ENCODE assay signal across 9 cellular contexts in the genomic region with DNA sequence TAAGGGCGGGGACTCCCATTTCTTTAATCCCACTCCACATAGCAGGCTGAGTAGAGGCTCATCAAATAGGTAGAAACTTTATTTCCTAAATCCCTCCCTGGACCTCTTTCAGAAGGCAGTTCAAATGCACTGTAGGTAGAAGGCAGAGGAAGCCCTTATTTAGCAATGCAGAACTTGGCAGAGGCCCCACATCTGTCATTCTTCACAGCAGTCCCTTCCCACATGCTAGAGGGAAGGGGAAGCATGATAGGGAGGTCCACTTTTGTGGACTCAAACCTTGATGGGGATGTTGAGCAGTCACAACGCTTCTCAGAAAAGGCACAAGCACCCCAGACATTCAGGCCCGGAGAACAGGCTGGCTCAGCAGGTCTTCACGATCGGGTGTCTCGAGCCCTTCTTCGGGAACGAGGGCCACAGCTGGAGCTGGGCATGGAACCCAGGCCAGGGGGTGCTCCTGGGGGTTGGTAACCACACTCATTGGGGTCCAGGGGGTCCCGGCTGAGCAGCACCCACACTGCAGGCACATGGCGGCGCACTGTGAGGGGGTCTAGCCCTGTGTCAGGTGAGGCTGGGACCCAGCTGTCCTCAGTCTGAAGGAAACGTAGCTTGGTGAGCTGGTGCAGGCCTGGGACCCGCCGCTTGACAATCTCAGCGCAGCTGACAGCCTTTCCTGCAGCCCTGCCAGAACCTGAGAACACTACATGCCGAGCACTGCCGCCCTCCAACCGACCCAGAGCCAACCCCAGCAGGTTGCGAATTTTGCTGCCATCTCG. TPM values are rescaled to one million over a fixed set of nuclear protein-coding genes. Genes with fewer than 3 reads are reported as not detected.
DNase-seq lines count a peak whose midpoint lies in the region; ATAC-seq, FAIRE-seq and TF ChIP-seq lines count a peak whose summit lies in the region.
"Had no signal": no experiment of that assay in that cellular context is flagged by ENCODE, and none has a peak within 500 bp of the region (broad histone marks: within the 10 kb centered on the region; RNA-seq: fewer than 3 reads in every experiment).

No MANE protein-coding gene starts in this region.

- peak overlapping the region; percentile 86 for H3K4me3 ChIP-seq in ACC112 (ENCODE audit: low read depth, low read length)
- peak overlapping the region; percentile 94 for H3K4me3 ChIP-seq in HUES48 (ENCODE audit: low read depth, low read length)
- no peak overlapping the region for H3K4me3 ChIP-seq in astrocyte (ENCODE audit: insufficient read depth, low read depth, low read length)
- H3K4me3 ChIP-seq in right lobe of liver, result peak overlapping the region in 2 of 3 donors; percentile 74 to 85

- TF ChIP-seq POLR2A in right lobe of liver (IDR thresholded peaks at IDR 0.05), result no peak

- H3K27ac ChIP-seq in ACC112 (ENCODE audit: low read depth, low read length), result no peak overlapping the region
- no peak overlapping the region for H3K27ac ChIP-seq in HUES48 (ENCODE audit: low read depth, low read length)
- H3K27ac ChIP-seq in astrocyte (ENCODE audit: low read depth, low read length), result no peak overlapping the region
- H3K27ac ChIP-seq in right lobe of liver, result no peak overlapping the region

- H3K9me3 ChIP-seq in HUES48 (ENCODE audit: control insufficient read depth, insufficient read depth, low read length) (no peaks in the 10 kb centered on the region), astrocyte (ENCODE audit: insufficient read depth, low read depth, low read length) (no peaks in the 10 kb centered on the region), right lobe of liver (no peaks in the 10 kb centered on the region)

- no peak overlapping the region for H2AFZ ChIP-seq in ACC112 (ENCODE audit: low read length, unreplicated experiment)
- no peak overlapping the region for H2AFZ ChIP-seq in astrocyte (ENCODE audit: low read depth, low read length)

- no peak overlapping the region for H3K27ac Mint-ChIP-seq in astrocyte (ENCODE audit: unreplicated experiment)

- no peak for FAIRE-seq in astrocyte (lab: Jason Lieb, UNC)

- H4K20me1 ChIP-seq in astrocyte (ENCODE audit: insufficient read depth, low read length), result peaks cover 3% of the 10 kb centered on the region

- H3K4me1 ChIP-seq in ACC112 (ENCODE audit: control insufficient read depth, insufficient read depth, low read length, unreplicated experiment), result peaks cover 12% of the 10 kb centered on the region
- H3K4me1 ChIP-seq in HUES48 (ENCODE audit: control insufficient read depth, insufficient read depth, low read length), result peaks cover 8% of the 10 kb centered on the region; the same call in 1 of the 2 replicates
- H3K4me1 ChIP-seq in astrocyte (ENCODE audit: insufficient read depth, low read length), result peaks cover 15% of the 10 kb centered on the region
- H3K4me1 ChIP-seq in right lobe of liver, result peaks cover 0 to 33% (median 10%) of the 10 kb centered on the region in 4 donors

- TF ChIP-seq CTCF in astrocyte (IDR thresholded peaks at IDR 0.05; ENCODE audit: insufficient read depth, low read depth, low read length) (no peak), right lobe of liver (IDR thresholded peaks at IDR 0.05) (no peak)

- H3K9ac ChIP-seq in HUES48 (ENCODE audit: low read depth, low read length) (no peak overlapping the region), astrocyte (ENCODE audit: low read length) (peak overlapping the region; percentile 97)

- no peak for ATAC-seq in right lobe of liver

- intact Hi-C loops in right lobe of liver (cut with DNase I), result no loop called here

- H3K27me3 ChIP-seq in ACC112 (ENCODE audit: insufficient read depth, low read length) (0 out of 2 replicates have a peak, but pooled peaks cover 3% of the 10 kb centered on the region), HUES48 (ENCODE audit: control insufficient read depth, insufficient read depth, low read length) (peaks cover 2% of the 10 kb centered on the region), astrocyte (ENCODE audit: insufficient read depth, low read length) (peaks cover 6% of the 10 kb centered on the region), right lobe of liver (no peaks in the 10 kb centered on the region)

- peaks cover 9% of the 10 kb centered on the region for H3K79me2 ChIP-seq in ACC112 (ENCODE audit: control insufficient read depth, insufficient read depth, low read length, unreplicated experiment)
- peaks cover 12% of the 10 kb centered on the region for H3K79me2 ChIP-seq in astrocyte (ENCODE audit: insufficient read depth, low read length)

- peaks cover 6% of the 10 kb centered on the region for H3K4me1 Mint-ChIP-seq in astrocyte (ENCODE audit: low read depth, unreplicated experiment)

- peaks cover 2% of the 10 kb centered on the region for H3K27me3 Mint-ChIP-seq in astrocyte (ENCODE audit: low read depth, unreplicated experiment)

- H3K4me3 Mint-ChIP-seq in astrocyte (ENCODE audit: unreplicated experiment), result peak overlapping the region; percentile 95

- peak overlapping the region; percentile 100 for H3K4me2 ChIP-seq in astrocyte (ENCODE audit: low read length)

- H3K36me3 ChIP-seq in ACC112 (ENCODE audit: insufficient read depth, low read length) (no peaks in the 10 kb centered on the region), HUES48 (ENCODE audit: control insufficient read depth, insufficient read depth, low read length) (no peaks in the 10 kb centered on the region), astrocyte (ENCODE audit: insufficient read depth, low read length) (no peaks in the 10 kb centered on the region), right lobe of liver (no peaks in the 10 kb centered on the region)

- no peaks in the 10 kb centered on the region for H3K9me3 Mint-ChIP-seq in astrocyte (ENCODE audit: unreplicated experiment)

- DNase-seq in astrocyte (ENCODE audit: low read depth) (no peak), right lobe of liver (peak in 1 of 3 donors; percentile 63), 8988T (no peak), SKM-1 treated with dmso at 0.1 percent for 144 hours (lab: John Stamatoyannopoulos, UW; ENCODE audit: unreplicated experiment) (no peak), NCI-H345 treated with DMSO at 0.1 percent for 48 hours (lab: John Stamatoyannopoulos, UW; ENCODE audit: unreplicated experiment) (no peak), NCI-H146 (lab: John Stamatoyannopoulos, UW) (no peak)
- DNase-seq: islet precursor cell had no signal

- WGBS in right lobe of liver (ENCODE audit: insufficient coverage, low coverage, low lambda C conversion rate, missing lambda C conversion rate), result 83% methylated on average over 2 of the region's 20 CpGs

- H3K36me3 Mint-ChIP-seq in astrocyte (ENCODE audit: low read depth, unreplicated experiment), result peaks cover 13% of the 10 kb centered on the region

RNA-seq across cellular contexts. Expression of gene RPP25L, which starts 1.3 kb away (rescaled TPM):
- 13.9 TPM in 2 replicates for total RNA-seq in astrocyte
- 10 to 100 TPM; 15.2 to 29.1 (median 25.0) TPM for total RNA-seq in right lobe of liver

RNA-seq across cellular contexts. Expression of gene DCTN3, which starts 9.7 kb away (rescaled TPM):
- total RNA-seq in astrocyte (93.0 and 94.8 TPM in 2 replicates), right lobe of liver (10 to 100 TPM; 26.4 to 36.8 (median 32.7) TPM)

RNA-seq across cellular contexts. Expression of gene ARID3C, which starts 18.2 kb away (rescaled TPM):
- total RNA-seq in astrocyte (0.16 and 0.19 TPM in 2 replicates), right lobe of liver (1 to 10 TPM; 1.7 to 6.7 (median 2.5) TPM)

RNA-seq across cellular contexts. Expression of gene CNTFR, which starts 21.1 kb away (rescaled TPM):
- total RNA-seq in astrocyte, result 6.6 and 7.4 TPM in 2 replicates
- total RNA-seq in right lobe of liver, result 10 to 100 TPM in 1 of 6 experiments, 1 to 10 TPM in 4, under 1 TPM in 1; 0.71 to 12.5 (median 3.4) TPM

RNA-seq across cellular contexts. Expression of gene SIGMAR1, which starts 27.0 kb away (rescaled TPM):
- total RNA-seq in astrocyte, result 73.2 and 81.3 TPM in 2 replicates
- 100 to 1,000 TPM in 5 of 6 experiments, 10 to 100 TPM in 1; 69.3 to 237 (median 123) TPM for total RNA-seq in right lobe of liver
